Comparison of ENCODE assay signal across 15 cellular contexts in genomic region chr1:151718666-151719065, GRCh38. TPM values are rescaled to one million over a fixed set of nuclear protein-coding genes. Genes with fewer than 3 reads are reported as not detected.
DNase-seq lines count a peak whose midpoint lies in the region; ATAC-seq and TF ChIP-seq lines count a peak whose summit lies in the region.
"Had no signal": no experiment of that assay in that cellular context is flagged by ENCODE, and none has a peak within 500 bp of the region (broad histone marks: within the 10 kb centered on the region; RNA-seq: fewer than 3 reads in every experiment).

No MANE protein-coding gene starts in this region.

- H3K36me3 ChIP-seq in WERI-Rb-1 (peaks cover 15% of the 10 kb centered on the region), neural progenitor cell (no peaks in the 10 kb centered on the region), left lung (no peaks in the 10 kb centered on the region)

- intact Hi-C loops in dorsolateral prefrontal cortex (cut with DNase I) = no loop called here
- intact Hi-C loops in natural killer cell (cut with micrococcal nuclease) = no loop called here
- intact Hi-C loops in left lung (cut with DNase I) = no loop called here

- no peak overlapping the region for H3K4me2 ChIP-seq in neural progenitor cell

- no peak overlapping the region for H2AFZ ChIP-seq in neural progenitor cell (replicated peaks)

- H3K27ac Mint-ChIP-seq in neural progenitor cell (no peak overlapping the region), natural killer cell (no peak overlapping the region)
- H3K27ac Mint-ChIP-seq: B cell; CD4-positive, alpha-beta T cell; H9 had no signal

- H3K4me1 Mint-ChIP-seq in neural progenitor cell (peaks cover 56% of the 10 kb centered on the region), natural killer cell (peaks cover 32% of the 10 kb centered on the region in 2 donors)

- TF ChIP-seq CTCF in WERI-Rb-1 (IDR thresholded peaks at IDR 0.05; ENCODE audit: low read depth, low read length) (no peak), dorsolateral prefrontal cortex (IDR thresholded peaks at IDR 0.05 in 54 of 56, conservative IDR thresholded peaks at IDR 0.05 in 2 of 56; ENCODE audit: low read depth in 1 of 56, partially characterized antibody in 56 of 56) (no peak), neural progenitor cell (IDR thresholded peaks at IDR 0.05) (no peak), natural killer cell (IDR thresholded peaks at IDR 0.05) (no peak), left lung (IDR thresholded peaks at IDR 0.05) (no peak)

- ATAC-seq in natural killer cell (no peak), left lung (no peak)

- DNase-seq in NCI-H82 (lab: John Stamatoyannopoulos, UW) (peak; percentile 97), WERI-Rb-1 (peak; percentile 81), dorsolateral prefrontal cortex (no peak), neural progenitor cell (ENCODE audit: low spot score) (no peak), DMS79 (lab: John Stamatoyannopoulos, UW) (no peak), natural killer cell (no peak), left lung (no peak), kidney tubule cell (ENCODE audit: low spot score) (no peak)
- DNase-seq: Calu3; CD4-positive, alpha-beta T cell; DND-41; GDM1; GOT3; H9 had no signal

- no peaks in the 10 kb centered on the region for H3K36me3 Mint-ChIP-seq in neural progenitor cell
- no peaks in the 10 kb centered on the region for H3K36me3 Mint-ChIP-seq in natural killer cell

- H3K4me1 ChIP-seq in neural progenitor cell (peaks cover 34% of the 10 kb centered on the region), left lung (peaks cover 14 to 22% of the 10 kb centered on the region in 2 donors)

- H3K27me3 ChIP-seq in WERI-Rb-1 (ENCODE audit: insufficient read depth, low read depth, severe bottlenecking) = no peaks in the 10 kb centered on the region
- H3K27me3 ChIP-seq in dorsolateral prefrontal cortex = peaks cover 0 to 2% (median 0%) of the 10 kb centered on the region in 45 donors
- peaks cover 65% of the 10 kb centered on the region for H3K27me3 ChIP-seq in neural progenitor cell
- peaks cover 17 to 98% of the 10 kb centered on the region in 2 donors for H3K27me3 ChIP-seq in left lung

- peaks cover 53% of the 10 kb centered on the region for H3K27me3 Mint-ChIP-seq in neural progenitor cell (ENCODE audit: insufficient read depth, low read depth)
- H3K27me3 Mint-ChIP-seq in natural killer cell (ENCODE audit: low read depth in 2 of 2) = peaks cover 39 to 53% of the 10 kb centered on the region in 2 donors

- H3K4me3 Mint-ChIP-seq in neural progenitor cell (peak overlapping the region; percentile 24), natural killer cell (no peak overlapping the region)
- H3K4me3 Mint-ChIP-seq: B cell; CD4-positive, alpha-beta T cell; H9 had no signal

- H3K9me3 Mint-ChIP-seq in neural progenitor cell = no peaks in the 10 kb centered on the region
- H3K9me3 Mint-ChIP-seq in natural killer cell = no peaks in the 10 kb centered on the region
- H3K9me3 Mint-ChIP-seq: CD4-positive, alpha-beta T cell; H9 had no signal

- H3K4me3 ChIP-seq in WERI-Rb-1 (ENCODE audit: low read depth, low read length) (peak overlapping the region; percentile 1; the same call in 1 of the 2 replicates), dorsolateral prefrontal cortex (peak overlapping the region in 1 of 59 donors; percentile 20), neural progenitor cell (no peak overlapping the region), left lung (no peak overlapping the region)

- peaks cover 31% of the 10 kb centered on the region for H3F3A ChIP-seq in neural progenitor cell (ENCODE audit: low read depth)

- no peaks in the 10 kb centered on the region for H3K79me2 ChIP-seq in neural progenitor cell (ENCODE audit: low read depth)

- H3K9me3 ChIP-seq in WERI-Rb-1 (ENCODE audit: severe bottlenecking) = no peaks in the 10 kb centered on the region
- H3K9me3 ChIP-seq in neural progenitor cell (ENCODE audit: low read depth) = no peaks in the 10 kb centered on the region
- no peaks in the 10 kb centered on the region for H3K9me3 ChIP-seq in left lung

- H4K20me1 ChIP-seq in neural progenitor cell (ENCODE audit: low read depth) = peaks cover 21% of the 10 kb centered on the region

- H3K27ac ChIP-seq in WERI-Rb-1 (peak overlapping the region; percentile 88), dorsolateral prefrontal cortex (peak overlapping the region in 50 of 59 donors; percentile 12 to 95 (median 78)), neural progenitor cell (no peak overlapping the region), left lung (no peak overlapping the region)

- H3K9ac ChIP-seq in neural progenitor cell = no peak overlapping the region

RNA-seq across cellular contexts. Expression of gene CELF3, which starts 2.1 kb away (rescaled TPM):
- total RNA-seq in dorsolateral prefrontal cortex = 100 to 1,000 TPM in 11 of 120 experiments, 10 to 100 TPM in 109; 19.5 to 121 (median 75.3) TPM
- total RNA-seq in neural progenitor cell (ENCODE audit: low replicate concordance) = 0.17 and 1.1 TPM in 2 replicates
- total RNA-seq in natural killer cell = not detected
- not detected for total RNA-seq in left lung
- total RNA-seq: B cell; Calu3; CD4-positive, alpha-beta T cell had no signal

RNA-seq across cellular contexts. Expression of gene RIIAD1, which starts 2.7 kb away (rescaled TPM):
- total RNA-seq in dorsolateral prefrontal cortex (10 to 100 TPM in 28 of 120 experiments, 1 to 10 TPM in 89, under 1 TPM in 2, not detected in 1; 0.64 to 17.9 (median 7.5) TPM), neural progenitor cell (ENCODE audit: low replicate concordance) (not detected in 2 replicates), natural killer cell (not detected), left lung (1 to 10 TPM in 1 of 2 donors, not detected in 1; 4.0 TPM)
- total RNA-seq: B cell; Calu3; CD4-positive, alpha-beta T cell had no signal

RNA-seq across cellular contexts. Expression of gene MRPL9, which starts 44.6 kb away (rescaled TPM):
- total RNA-seq in dorsolateral prefrontal cortex (10 to 100 TPM; 31.5 to 89.2 (median 54.5) TPM), neural progenitor cell (ENCODE audit: low replicate concordance) (86.4 and 91.0 TPM in 2 replicates), natural killer cell (100 to 1,000 TPM in 2 of 3 donors, 10 to 100 TPM in 1; 93.6 to 110 (median 107) TPM), left lung (10 to 100 TPM; 42.5 to 57.5 TPM)

Comparison
In these comparisons a context has a peak if more than half of its experiments do, and no peak if none do; other contexts are left out.
1. DNase-seq: peak in NCI-H82 (single experiment) and WERI-Rb-1 (single experiment); none in dorsolateral prefrontal cortex (0 of 10), neural progenitor cell (single experiment), DMS79 (single experiment), natural killer cell (single experiment), left lung (0 of 2) and kidney tubule cell (single experiment).
2. H3K27ac ChIP-seq: peak in WERI-Rb-1 (single experiment) and dorsolateral prefrontal cortex (50 of 59); none in neural progenitor cell (single experiment) and left lung (0 of 2).